10 cellular contexts compared by ENCODE assay signal in the genomic region with DNA sequence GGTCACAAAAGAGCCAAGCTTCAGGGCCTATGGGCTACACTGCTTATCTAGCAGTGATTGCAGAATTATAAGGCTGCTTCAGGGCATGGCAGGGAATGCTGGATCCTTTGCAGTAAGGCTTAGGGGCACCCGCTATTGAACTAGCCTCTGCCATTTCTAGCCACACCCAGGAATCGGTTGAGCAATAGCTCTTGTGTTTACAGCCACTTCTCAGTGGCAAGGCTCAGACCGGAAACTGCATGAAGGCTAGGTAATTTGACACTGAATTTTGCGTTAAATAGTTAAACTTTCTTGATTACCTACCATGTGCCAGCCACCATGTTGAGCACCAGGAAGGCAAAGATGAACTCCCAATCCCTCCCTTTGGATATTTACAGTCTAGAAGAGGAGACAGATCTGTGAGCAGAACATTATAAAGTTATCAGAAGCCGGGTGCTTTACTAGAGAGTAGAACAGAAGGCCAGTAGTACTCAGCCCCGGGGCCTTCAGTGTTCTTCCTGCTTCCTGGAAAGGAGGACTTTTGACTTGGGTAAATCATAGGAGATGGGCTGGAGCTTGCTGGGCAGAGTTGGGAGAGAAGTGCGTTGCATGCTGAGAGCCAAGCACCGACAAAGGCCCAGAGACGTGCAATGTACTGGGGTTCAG.
DNase-seq lines count a peak whose midpoint lies in the region; ATAC-seq, FAIRE-seq and TF ChIP-seq lines count a peak whose summit lies in the region.
"Had no signal": no experiment of that assay in that cellular context is flagged by ENCODE, and none has a peak within 500 bp of the region (broad histone marks: within the 10 kb centered on the region; RNA-seq: fewer than 3 reads in every experiment).

No MANE protein-coding gene starts in this region.

- peaks cover 45% of the 10 kb centered on the region for H3K4me1 Mint-ChIP-seq in nephron progenitor cell
- H3K4me1 Mint-ChIP-seq in effector memory CD8-positive, alpha-beta T cell (ENCODE audit: low read depth in 2 of 2), result peaks cover 2 to 5% of the 10 kb centered on the region in 2 donors
- peaks cover 9% of the 10 kb centered on the region for H3K4me1 Mint-ChIP-seq in activated naive CD4-positive, alpha-beta T cell treated with anti-CD3 and anti-CD28 coated beads, Interleukin-2, amount 10 ng/mL, durations not matched to agents 7 days and 5 days

- no peak for ATAC-seq in effector memory CD8-positive, alpha-beta T cell (replicated peaks)
- ATAC-seq: activated T-cell treated with anti-CD3 and anti-CD28 coated beads, Interleukin-2, amount 50 U/mL, for 4 hours had no signal

- H3K9me3 ChIP-seq in mammary epithelial cell (replicated peaks; ENCODE audit: insufficient read depth, low read length), result no peaks in the 10 kb centered on the region

- H3K27me3 ChIP-seq in mammary epithelial cell (ENCODE audit: insufficient read depth, low read length), result no peaks in the 10 kb centered on the region

- intact Hi-C loops in mammary epithelial cell (cut with micrococcal nuclease), result loop anchor here (1.0 to 5.0 kb wide), 2 partner anchors 11 to 102 kb away; no protein-coding TSS in a partner anchor
- intact Hi-C loops in cardiac septum (cut with DNase I), result no loop called here

- H2AFZ ChIP-seq in mammary epithelial cell (ENCODE audit: low read depth, low read length), result peak overlapping the region; percentile 86

- no peaks in the 10 kb centered on the region for H3K36me3 ChIP-seq in mammary epithelial cell (ENCODE audit: insufficient read depth, low read length)

- no peaks in the 10 kb centered on the region for H3K36me3 Mint-ChIP-seq in nephron progenitor cell (ENCODE audit: low read depth)
- no peaks in the 10 kb centered on the region for H3K36me3 Mint-ChIP-seq in effector memory CD8-positive, alpha-beta T cell (ENCODE audit: insufficient read depth)
- no peaks in the 10 kb centered on the region for H3K36me3 Mint-ChIP-seq in activated naive CD4-positive, alpha-beta T cell treated with anti-CD3 and anti-CD28 coated beads, Interleukin-2, amount 10 ng/mL, durations not matched to agents 7 days and 5 days

- in situ Hi-C loops in mammary epithelial cell (cut with MboI; ENCODE audit: low sequenced_read_pairs in 2 of 2), result loop anchor here in 1 of 2 donors (25.0 kb wide), 1 partner anchor 217 kb away; no protein-coding TSS in a partner anchor

- TF ChIP-seq POLR2A in GM12892 (IDR thresholded peaks at IDR 0.05; ENCODE audit: low read depth, low read length), result no peak

- TF ChIP-seq CTCF in mammary epithelial cell (conservative IDR thresholded peaks at IDR 0.05 in 1 of 2, IDR thresholded peaks at IDR 0.05 in 1 of 2; ENCODE audit: extremely low read depth in 1 of 2, insufficient read depth in 1 of 2, low read depth in 1 of 2, low read length in 2 of 2) (no peak), nephron progenitor cell (IDR thresholded peaks at IDR 0.05) (no peak)

- H3K27ac Mint-ChIP-seq in nephron progenitor cell, result peak overlapping the region; percentile 13
- H3K27ac Mint-ChIP-seq in effector memory CD8-positive, alpha-beta T cell, result no peak overlapping the region
- no peak overlapping the region for H3K27ac Mint-ChIP-seq in activated naive CD4-positive, alpha-beta T cell treated with anti-CD3 and anti-CD28 coated beads, Interleukin-2, amount 10 ng/mL, durations not matched to agents 7 days and 5 days

- H3K27ac ChIP-seq in mammary epithelial cell (ENCODE audit: insufficient read depth, low read depth, low read length), result peak overlapping the region; percentile 48

- CTCF ChIA-PET in mammary epithelial cell (lab: Charles Lee; ENCODE audit: low non-redundant PET), result interaction anchor here (0.6 kb wide), 1 partner anchor 169 kb away, joined by 4 read pairs; no protein-coding TSS in a partner anchor
- CTCF ChIA-PET in activated naive CD4-positive, alpha-beta T cell treated with anti-CD3 and anti-CD28 coated beads, Interleukin-2, amount 10 ng/mL, durations not matched to agents 7 days and 5 days (lab: Charles Lee), result interaction anchor here (2.2 kb wide), 1 partner anchor 231 kb away, joined by 6 read pairs; no protein-coding TSS in a partner anchor

- 32% methylated on average over 9 of the region's 9 CpGs for WGBS in mammary epithelial cell (ENCODE audit: low coverage, missing lambda C conversion rate)

- no peak overlapping the region for H3K4me3 ChIP-seq in mammary epithelial cell (replicated peaks in 1 of 3; ENCODE audit: insufficient read depth in 1 of 3, low read depth in 2 of 3, low read length in 3 of 3)

- DNase-seq in GF-D8 (lab: John Stamatoyannopoulos, UW) (peak; percentile 71), NCI-H2029 (lab: John Stamatoyannopoulos, UW) (peak; percentile 86), mammary epithelial cell (peak; percentile 44), nephron progenitor cell (no peak), cardiac septum (ENCODE audit: low spot score) (no peak), GM12892 (ENCODE audit: insufficient read length) (no peak)
- no peak for DNase-seq in effector memory CD8-positive, alpha-beta T cell
- no peak for DNase-seq in activated naive CD4-positive, alpha-beta T cell treated with anti-CD3 and anti-CD28 coated beads, Interleukin-2, amount 10 ng/mL, durations not matched to agents 7 days and 5 days
- DNase-seq: activated T-cell treated with anti-CD3 and anti-CD28 coated beads, Interleukin-2, amount 50 U/mL, for 4 hours; kidney glomerular epithelial cell had no signal

- H3K9me3 Mint-ChIP-seq in nephron progenitor cell, result no peaks in the 10 kb centered on the region
- H3K9me3 Mint-ChIP-seq in effector memory CD8-positive, alpha-beta T cell, result no peaks in the 10 kb centered on the region
- H3K9me3 Mint-ChIP-seq in activated naive CD4-positive, alpha-beta T cell treated with anti-CD3 and anti-CD28 coated beads, Interleukin-2, amount 10 ng/mL, durations not matched to agents 7 days and 5 days, result no peaks in the 10 kb centered on the region
- H3K9me3 Mint-ChIP-seq: activated T-cell treated with anti-CD3 and anti-CD28 coated beads, Interleukin-2, amount 50 U/mL, for 4 hours had no signal

- FAIRE-seq in GM12892 (lab: Jason Lieb, UNC), result no peak

- no peak overlapping the region for H3K9ac ChIP-seq in mammary epithelial cell (ENCODE audit: insufficient read depth, low read length)

- no peaks in the 10 kb centered on the region for H3K27me3 Mint-ChIP-seq in nephron progenitor cell (ENCODE audit: low read depth, poor library complexity)
- peaks cover 6 to 26% of the 10 kb centered on the region in 2 donors for H3K27me3 Mint-ChIP-seq in effector memory CD8-positive, alpha-beta T cell
- H3K27me3 Mint-ChIP-seq in activated naive CD4-positive, alpha-beta T cell treated with anti-CD3 and anti-CD28 coated beads, Interleukin-2, amount 10 ng/mL, durations not matched to agents 7 days and 5 days, result peaks cover 33% of the 10 kb centered on the region

- H3K4me3 Mint-ChIP-seq in nephron progenitor cell, result no peak overlapping the region
- H3K4me3 Mint-ChIP-seq in effector memory CD8-positive, alpha-beta T cell, result no peak overlapping the region
- no peak overlapping the region for H3K4me3 Mint-ChIP-seq in activated naive CD4-positive, alpha-beta T cell treated with anti-CD3 and anti-CD28 coated beads, Interleukin-2, amount 10 ng/mL, durations not matched to agents 7 days and 5 days
- H3K4me3 Mint-ChIP-seq: activated T-cell treated with anti-CD3 and anti-CD28 coated beads, Interleukin-2, amount 50 U/mL, for 4 hours had no signal

- peaks cover 32% of the 10 kb centered on the region for H3K4me1 ChIP-seq in mammary epithelial cell (ENCODE audit: insufficient read depth, low read length)

- BruUV-seq in mammary epithelial cell (replicated peaks; lab: Mats Ljungman, UMichigan), result no TSS peak

- dilution Hi-C loops in mammary epithelial cell (cut with HindIII; ENCODE audit: low sequenced_read_pairs), result no loop called here

- peak overlapping the region; percentile 39 for H3K4me2 ChIP-seq in mammary epithelial cell (ENCODE audit: insufficient read depth, low read depth, low read length)

- H3K79me2 ChIP-seq in mammary epithelial cell (ENCODE audit: insufficient read depth, low read length), result no peaks in the 10 kb centered on the region

- no peaks in the 10 kb centered on the region for H4K20me1 ChIP-seq in mammary epithelial cell (ENCODE audit: insufficient read depth, low read length)

Comparison
In these comparisons a context has a peak if more than half of its experiments do, and no peak if none do; other contexts are left out.
1. DNase-seq: peak in GF-D8 (single experiment), NCI-H2029 (single experiment) and mammary epithelial cell (single experiment); none in nephron progenitor cell (single experiment), effector memory CD8-positive, alpha-beta T cell (0 of 3), activated naive CD4-positive, alpha-beta T cell treated with anti-CD3 and anti-CD28 coated beads, Interleukin-2, amount 10 ng/mL, durations not matched to agents 7 days and 5 days (single experiment), cardiac septum (single experiment) and GM12892 (single experiment).